In genomic region chr1:1403543-1404112, GRCh38 we compare ENCODE assay signal across 14 cellular contexts. TPM values are rescaled to one million over a fixed set of nuclear protein-coding genes. Genes with fewer than 3 reads are reported as not detected.
DNase-seq lines count a peak whose midpoint lies in the region; ATAC-seq and TF ChIP-seq lines count a peak whose summit lies in the region.
"Had no signal": no experiment of that assay in that cellular context is flagged by ENCODE, and none has a peak within 500 bp of the region (broad histone marks: within the 10 kb centered on the region; RNA-seq: fewer than 3 reads in every experiment).

No MANE protein-coding gene starts in this region.

- DNase-seq in activated CD4-positive, alpha-beta memory T cell treated with anti-CD3 and anti-CD28 coated beads for 36 hours, result no peak
- DNase-seq in activated CD4-positive, alpha-beta memory T cell treated with anti-CD3 and anti-CD28 coated beads, Interleukin-2, amount 10 ng/mL, durations not matched to agents 7 days and 5 days, result no peak
- no peak for DNase-seq in GM23338 (ENCODE audit: low spot score)
- DNase-seq in activated naive CD8-positive, alpha-beta T cell treated with anti-CD3 and anti-CD28 coated beads, Interleukin-2, amount 10 ng/mL, durations not matched to agents 7 days and 5 days, result no peak
- DNase-seq in natural killer cell treated with Interleukin-12 subunit alpha and Interleukin-12 subunit beta and Interleukin-15 and Interleukin-18, amount 100 ng/mL, for 72 hours (ENCODE audit: low spot score), result no peak
- no peak for DNase-seq in activated CD4-positive, CD25-positive, alpha-beta regulatory T cell treated with anti-CD3 and anti-CD28 coated beads, Interleukin-2, amount 50 U/mL, for 72 hours
- no peak for DNase-seq in cerebellar cortex (ENCODE audit: low spot score)
- DNase-seq: activated CD4-positive, alpha-beta T cell treated with anti-CD3 and anti-CD28 coated beads, Interleukin-2, amount 50 U/mL, for 1 hour; amniotic stem cell; cortex of kidney; NCI-H1048; NCI-H345; upper lobe of left lung had no signal

- peaks cover 22% of the 10 kb centered on the region for H4K20me1 ChIP-seq in GM23338 (replicated peaks; ENCODE audit: insufficient read depth)

- peaks cover 23% of the 10 kb centered on the region for H3K4me1 ChIP-seq in GM23338 (ENCODE audit: insufficient read depth)

- H3K9me3 Mint-ChIP-seq in activated CD4-positive, alpha-beta memory T cell treated with anti-CD3 and anti-CD28 coated beads for 36 hours, result no peaks in the 10 kb centered on the region
- H3K9me3 Mint-ChIP-seq in activated CD4-positive, alpha-beta memory T cell treated with anti-CD3 and anti-CD28 coated beads, Interleukin-2, amount 10 ng/mL, durations not matched to agents 7 days and 5 days, result no peaks in the 10 kb centered on the region
- no peaks in the 10 kb centered on the region; the same call in 2 of the 3 replicates for H3K9me3 Mint-ChIP-seq in GM23338
- H3K9me3 Mint-ChIP-seq in activated naive CD8-positive, alpha-beta T cell treated with anti-CD3 and anti-CD28 coated beads, Interleukin-2, amount 10 ng/mL, durations not matched to agents 7 days and 5 days, result no peaks in the 10 kb centered on the region
- no peaks in the 10 kb centered on the region for H3K9me3 Mint-ChIP-seq in natural killer cell treated with Interleukin-12 subunit alpha and Interleukin-12 subunit beta and Interleukin-15 and Interleukin-18, amount 100 ng/mL, for 72 hours

- H3K36me3 Mint-ChIP-seq in activated CD4-positive, alpha-beta memory T cell treated with anti-CD3 and anti-CD28 coated beads for 36 hours, result peaks cover 62% of the 10 kb centered on the region
- peaks cover 62% of the 10 kb centered on the region for H3K36me3 Mint-ChIP-seq in activated CD4-positive, alpha-beta memory T cell treated with anti-CD3 and anti-CD28 coated beads, Interleukin-2, amount 10 ng/mL, durations not matched to agents 7 days and 5 days (ENCODE audit: low read depth)
- H3K36me3 Mint-ChIP-seq in GM23338 (ENCODE audit: low read depth), result peaks cover 81% of the 10 kb centered on the region
- H3K36me3 Mint-ChIP-seq in activated naive CD8-positive, alpha-beta T cell treated with anti-CD3 and anti-CD28 coated beads, Interleukin-2, amount 10 ng/mL, durations not matched to agents 7 days and 5 days, result peaks cover 18% of the 10 kb centered on the region
- H3K36me3 Mint-ChIP-seq in natural killer cell treated with Interleukin-12 subunit alpha and Interleukin-12 subunit beta and Interleukin-15 and Interleukin-18, amount 100 ng/mL, for 72 hours, result peaks cover 6% of the 10 kb centered on the region

- no peak overlapping the region; the same call in 1 of the 2 replicates for H3K27ac ChIP-seq in GM23338 (ENCODE audit: low read depth)
- H3K27ac ChIP-seq: upper lobe of left lung had no signal

- ATAC-seq in GM23338 (no peak), GM21576 (IDR thresholded peaks at IDR 0.05; ENCODE audit: unreplicated experiment) (no peak)
- ATAC-seq in activated naive CD8-positive, alpha-beta T cell treated with anti-CD3 and anti-CD28 coated beads, Interleukin-2, amount 10 ng/mL, durations not matched to agents 7 days and 5 days (ENCODE audit: low read depth), result no peak
- ATAC-seq in natural killer cell treated with Interleukin-12 subunit alpha and Interleukin-12 subunit beta and Interleukin-15 and Interleukin-18, amount 100 ng/mL, for 72 hours, result no peak

- no peaks in the 10 kb centered on the region for H3K9me2 ChIP-seq in GM23338 (ENCODE audit: insufficient read depth)

- H3K27me3 ChIP-seq in GM23338 (ENCODE audit: insufficient read depth), result no peaks in the 10 kb centered on the region
- H3K27me3 ChIP-seq: upper lobe of left lung had no signal

- peaks cover 42% of the 10 kb centered on the region for H3K36me3 ChIP-seq in GM23338 (ENCODE audit: insufficient read depth)

- POLR2A ChIA-PET in activated CD4-positive, alpha-beta memory T cell treated with anti-CD3 and anti-CD28 coated beads for 36 hours (lab: Charles Lee), result no interaction called here
- POLR2A ChIA-PET in activated CD4-positive, alpha-beta memory T cell treated with anti-CD3 and anti-CD28 coated beads, Interleukin-2, amount 10 ng/mL, durations not matched to agents 7 days and 5 days (lab: Charles Lee), result interaction anchor here (0.6 to 1.3 kb wide), 2 partner anchors 32 to 162 kb away, joined by 3 read pairs; no protein-coding TSS in a partner anchor
- POLR2A ChIA-PET in activated naive CD8-positive, alpha-beta T cell treated with anti-CD3 and anti-CD28 coated beads, Interleukin-2, amount 10 ng/mL, durations not matched to agents 7 days and 5 days (lab: Charles Lee), result interaction anchor here (0.6 kb wide), 1 partner anchor 166 kb away, joined by 4 read pairs; no protein-coding TSS in a partner anchor

- H3K4me1 Mint-ChIP-seq in activated CD4-positive, alpha-beta memory T cell treated with anti-CD3 and anti-CD28 coated beads for 36 hours (ENCODE audit: low read depth), result peaks cover 58% of the 10 kb centered on the region
- peaks cover 65% of the 10 kb centered on the region for H3K4me1 Mint-ChIP-seq in activated CD4-positive, alpha-beta memory T cell treated with anti-CD3 and anti-CD28 coated beads, Interleukin-2, amount 10 ng/mL, durations not matched to agents 7 days and 5 days
- H3K4me1 Mint-ChIP-seq in GM23338, result peaks cover 36% of the 10 kb centered on the region
- peaks cover 31% of the 10 kb centered on the region for H3K4me1 Mint-ChIP-seq in activated naive CD8-positive, alpha-beta T cell treated with anti-CD3 and anti-CD28 coated beads, Interleukin-2, amount 10 ng/mL, durations not matched to agents 7 days and 5 days
- peaks cover 32 to 34% of the 10 kb centered on the region in 2 donors for H3K4me1 Mint-ChIP-seq in natural killer cell treated with Interleukin-12 subunit alpha and Interleukin-12 subunit beta and Interleukin-15 and Interleukin-18, amount 100 ng/mL, for 72 hours (ENCODE audit: low read depth in 2 of 2)

- H2AFZ ChIP-seq in GM23338, result no peak overlapping the region

- H3K27me3 Mint-ChIP-seq in activated CD4-positive, alpha-beta memory T cell treated with anti-CD3 and anti-CD28 coated beads for 36 hours, result no peaks in the 10 kb centered on the region
- H3K27me3 Mint-ChIP-seq in activated CD4-positive, alpha-beta memory T cell treated with anti-CD3 and anti-CD28 coated beads, Interleukin-2, amount 10 ng/mL, durations not matched to agents 7 days and 5 days, result no peaks in the 10 kb centered on the region
- peaks cover 34% of the 10 kb centered on the region for H3K27me3 Mint-ChIP-seq in GM23338 (ENCODE audit: insufficient read depth, low read depth, poor library complexity)
- H3K27me3 Mint-ChIP-seq in activated naive CD8-positive, alpha-beta T cell treated with anti-CD3 and anti-CD28 coated beads, Interleukin-2, amount 10 ng/mL, durations not matched to agents 7 days and 5 days, result no peaks in the 10 kb centered on the region
- no peaks in the 10 kb centered on the region for H3K27me3 Mint-ChIP-seq in natural killer cell treated with Interleukin-12 subunit alpha and Interleukin-12 subunit beta and Interleukin-15 and Interleukin-18, amount 100 ng/mL, for 72 hours

- peaks cover 69% of the 10 kb centered on the region for H3F3A ChIP-seq in GM23338 (replicated peaks; ENCODE audit: low read depth)

- H3K4me3 Mint-ChIP-seq in activated CD4-positive, alpha-beta memory T cell treated with anti-CD3 and anti-CD28 coated beads for 36 hours, result no peak overlapping the region
- H3K4me3 Mint-ChIP-seq in activated CD4-positive, alpha-beta memory T cell treated with anti-CD3 and anti-CD28 coated beads, Interleukin-2, amount 10 ng/mL, durations not matched to agents 7 days and 5 days, result no peak overlapping the region
- peak overlapping the region; percentile 15; the same call in 1 of the 3 replicates for H3K4me3 Mint-ChIP-seq in GM23338
- no peak overlapping the region for H3K4me3 Mint-ChIP-seq in activated naive CD8-positive, alpha-beta T cell treated with anti-CD3 and anti-CD28 coated beads, Interleukin-2, amount 10 ng/mL, durations not matched to agents 7 days and 5 days
- H3K4me3 Mint-ChIP-seq in natural killer cell treated with Interleukin-12 subunit alpha and Interleukin-12 subunit beta and Interleukin-15 and Interleukin-18, amount 100 ng/mL, for 72 hours, result no peak overlapping the region

- H3K79me2 ChIP-seq in GM23338 (replicated peaks; ENCODE audit: insufficient read depth), result peaks cover 55% of the 10 kb centered on the region

- CTCF ChIA-PET in activated CD4-positive, alpha-beta memory T cell treated with anti-CD3 and anti-CD28 coated beads for 36 hours (lab: Charles Lee), result no interaction called here
- CTCF ChIA-PET in activated CD4-positive, alpha-beta memory T cell treated with anti-CD3 and anti-CD28 coated beads, Interleukin-2, amount 10 ng/mL, durations not matched to agents 7 days and 5 days (lab: Charles Lee), result no interaction called here

- intact Hi-C loops in activated CD4-positive, alpha-beta memory T cell treated with anti-CD3 and anti-CD28 coated beads for 36 hours (cut with micrococcal nuclease), result loop anchor here (10.0 kb wide), 1 partner anchor 101 kb away; no protein-coding TSS in a partner anchor

- no peak for TF ChIP-seq CTCF in GM23338 (conservative IDR thresholded peaks at IDR 0.05; ENCODE audit: low read depth in 2 of 2)

- H3K4me2 ChIP-seq in GM23338, result no peak overlapping the region

- H3K4me3 ChIP-seq in GM23338, result no peak overlapping the region
- H3K4me3 ChIP-seq: upper lobe of left lung had no signal

- H3K27ac Mint-ChIP-seq in activated CD4-positive, alpha-beta memory T cell treated with anti-CD3 and anti-CD28 coated beads for 36 hours, result peak overlapping the region; percentile 58
- no peak overlapping the region for H3K27ac Mint-ChIP-seq in activated CD4-positive, alpha-beta memory T cell treated with anti-CD3 and anti-CD28 coated beads, Interleukin-2, amount 10 ng/mL, durations not matched to agents 7 days and 5 days
- H3K27ac Mint-ChIP-seq in GM23338, result peak overlapping the region; percentile 49
- peak overlapping the region; percentile 26 for H3K27ac Mint-ChIP-seq in activated naive CD8-positive, alpha-beta T cell treated with anti-CD3 and anti-CD28 coated beads, Interleukin-2, amount 10 ng/mL, durations not matched to agents 7 days and 5 days
- peak overlapping the region; percentile 12 to 20 for H3K27ac Mint-ChIP-seq in natural killer cell treated with Interleukin-12 subunit alpha and Interleukin-12 subunit beta and Interleukin-15 and Interleukin-18, amount 100 ng/mL, for 72 hours

RNA-seq across cellular contexts. Expression of gene MRPL20, which starts 3.5 kb away (rescaled TPM):
- 100 to 1,000 TPM; 122 to 123 TPM for total RNA-seq in activated CD4-positive, alpha-beta memory T cell treated with anti-CD3 and anti-CD28 coated beads for 36 hours
- total RNA-seq in activated CD4-positive, alpha-beta memory T cell treated with anti-CD3 and anti-CD28 coated beads, Interleukin-2, amount 10 ng/mL, durations not matched to agents 7 days and 5 days, result 10 to 100 TPM; 82.8 to 87.3 TPM
- 158 and 173 TPM in 2 replicates for total RNA-seq in GM23338 (2014; rRNA removed; shearing (Covaris generic))
- polyA plus RNA-seq in GM23338 (2016; fragmentation: Nextera tagmentation; extraction: Ambion mirVana), result 319 and 344 TPM in 2 replicates
- 100 to 1,000 TPM in 1 of 2 experiments, 10 to 100 TPM in 1; 98.6 to 101 TPM for total RNA-seq in activated naive CD8-positive, alpha-beta T cell treated with anti-CD3 and anti-CD28 coated beads, Interleukin-2, amount 10 ng/mL, durations not matched to agents 7 days and 5 days
- total RNA-seq in natural killer cell treated with Interleukin-12 subunit alpha and Interleukin-12 subunit beta and Interleukin-15 and Interleukin-18, amount 100 ng/mL, for 72 hours, result 100 to 1,000 TPM; 138 to 175 TPM

RNA-seq across cellular contexts. Expression of gene CCNL2, which starts 4.5 kb away (rescaled TPM):
- 100 to 1,000 TPM in 1 of 2 experiments, 10 to 100 TPM in 1; 96.0 to 108 TPM for total RNA-seq in activated CD4-positive, alpha-beta memory T cell treated with anti-CD3 and anti-CD28 coated beads for 36 hours
- total RNA-seq in activated CD4-positive, alpha-beta memory T cell treated with anti-CD3 and anti-CD28 coated beads, Interleukin-2, amount 10 ng/mL, durations not matched to agents 7 days and 5 days, result 100 to 1,000 TPM; 104 TPM
- total RNA-seq in GM23338 (2014; rRNA removed; shearing (Covaris generic)), result 146 and 147 TPM in 2 replicates
- 99.4 and 115 TPM in 2 replicates for polyA plus RNA-seq in GM23338 (2016; fragmentation: Nextera tagmentation; extraction: Ambion mirVana)
- 100 to 1,000 TPM; 201 to 211 TPM for total RNA-seq in activated naive CD8-positive, alpha-beta T cell treated with anti-CD3 and anti-CD28 coated beads, Interleukin-2, amount 10 ng/mL, durations not matched to agents 7 days and 5 days
- 100 to 1,000 TPM; 124 to 196 TPM for total RNA-seq in natural killer cell treated with Interleukin-12 subunit alpha and Interleukin-12 subunit beta and Interleukin-15 and Interleukin-18, amount 100 ng/mL, for 72 hours

RNA-seq across cellular contexts. Expression of gene ANKRD65, which starts 17.4 kb away (rescaled TPM):
- not detected for total RNA-seq in activated CD4-positive, alpha-beta memory T cell treated with anti-CD3 and anti-CD28 coated beads for 36 hours
- total RNA-seq in activated CD4-positive, alpha-beta memory T cell treated with anti-CD3 and anti-CD28 coated beads, Interleukin-2, amount 10 ng/mL, durations not matched to agents 7 days and 5 days, result not detected
- total RNA-seq in GM23338 (2014; rRNA removed; shearing (Covaris generic)), result 1.7 and 1.8 TPM in 2 replicates
- 1.6 and 2.6 TPM in 2 replicates for polyA plus RNA-seq in GM23338 (2016; fragmentation: Nextera tagmentation; extraction: Ambion mirVana)
- total RNA-seq in activated naive CD8-positive, alpha-beta T cell treated with anti-CD3 and anti-CD28 coated beads, Interleukin-2, amount 10 ng/mL, durations not matched to agents 7 days and 5 days, result not detected
- not detected for total RNA-seq in natural killer cell treated with Interleukin-12 subunit alpha and Interleukin-12 subunit beta and Interleukin-15 and Interleukin-18, amount 100 ng/mL, for 72 hours

RNA-seq across cellular contexts. Expression of gene AURKAIP1, which starts 28.6 kb away (rescaled TPM):
- total RNA-seq in activated CD4-positive, alpha-beta memory T cell treated with anti-CD3 and anti-CD28 coated beads for 36 hours, result 100 to 1,000 TPM; 124 to 131 TPM
- 100 to 1,000 TPM; 121 to 122 TPM for total RNA-seq in activated CD4-positive, alpha-beta memory T cell treated with anti-CD3 and anti-CD28 coated beads, Interleukin-2, amount 10 ng/mL, durations not matched to agents 7 days and 5 days
- 156 and 167 TPM in 2 replicates for total RNA-seq in GM23338 (2014; rRNA removed; shearing (Covaris generic))
- polyA plus RNA-seq in GM23338 (2016; fragmentation: Nextera tagmentation; extraction: Ambion mirVana), result 355 and 369 TPM in 2 replicates
- 10 to 100 TPM; 87.3 to 97.1 TPM for total RNA-seq in activated naive CD8-positive, alpha-beta T cell treated with anti-CD3 and anti-CD28 coated beads, Interleukin-2, amount 10 ng/mL, durations not matched to agents 7 days and 5 days
- total RNA-seq in natural killer cell treated with Interleukin-12 subunit alpha and Interleukin-12 subunit beta and Interleukin-15 and Interleukin-18, amount 100 ng/mL, for 72 hours, result 100 to 1,000 TPM; 106 to 216 TPM

RNA-seq across cellular contexts. Expression of gene VWA1, which starts 31.9 kb away (rescaled TPM):
- total RNA-seq in activated CD4-positive, alpha-beta memory T cell treated with anti-CD3 and anti-CD28 coated beads for 36 hours, result under 1 TPM; 0.69 to 0.92 TPM
- under 1 TPM; 0.33 to 0.45 TPM for total RNA-seq in activated CD4-positive, alpha-beta memory T cell treated with anti-CD3 and anti-CD28 coated beads, Interleukin-2, amount 10 ng/mL, durations not matched to agents 7 days and 5 days
- 21.9 and 31.5 TPM in 2 replicates for total RNA-seq in GM23338 (2014; rRNA removed; shearing (Covaris generic))
- polyA plus RNA-seq in GM23338 (2016; fragmentation: Nextera tagmentation; extraction: Ambion mirVana), result 7.2 and 7.9 TPM in 2 replicates
- total RNA-seq in activated naive CD8-positive, alpha-beta T cell treated with anti-CD3 and anti-CD28 coated beads, Interleukin-2, amount 10 ng/mL, durations not matched to agents 7 days and 5 days, result under 1 TPM; 0.36 to 0.85 TPM
- total RNA-seq in natural killer cell treated with Interleukin-12 subunit alpha and Interleukin-12 subunit beta and Interleukin-15 and Interleukin-18, amount 100 ng/mL, for 72 hours, result 1 to 10 TPM; 1.3 to 7.7 TPM
